19 cellular contexts compared by ENCODE assay signal in the genomic region with DNA sequence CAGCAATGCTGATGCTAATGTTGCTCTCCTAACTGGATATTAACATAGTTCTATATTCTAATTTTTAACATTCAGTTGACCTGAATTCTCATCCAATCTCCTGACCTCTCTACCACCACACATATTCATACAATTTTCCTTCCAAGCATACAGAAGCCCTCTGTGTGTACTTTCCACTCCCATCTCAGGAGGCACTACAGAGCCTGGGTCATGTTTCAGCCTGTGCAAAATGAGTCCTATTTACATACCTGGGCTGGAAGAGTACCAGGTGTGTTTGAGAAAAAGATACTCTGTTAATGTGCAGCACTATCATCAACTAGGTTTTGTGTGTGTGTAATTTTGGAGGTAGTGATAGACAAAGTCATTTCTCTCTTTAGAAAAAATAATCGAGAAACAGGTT.
A peak's percentile ranks its signal among the peaks of the same experiment; 100 is the strongest.
DNase-seq lines count a peak whose midpoint lies in the region; TF ChIP-seq lines count a peak whose summit lies in the region.
"Had no signal": no experiment of that assay in that cellular context is flagged by ENCODE, and none has a peak within 500 bp of the region (broad histone marks: within the 10 kb centered on the region; RNA-seq: fewer than 3 reads in every experiment).

No MANE protein-coding gene starts in this region.

- H3K4me3 Mint-ChIP-seq in MCF 10A (ENCODE audit: unreplicated experiment): no peak overlapping the region
- H3K4me3 Mint-ChIP-seq in endodermal cell: no peak overlapping the region
- H3K4me3 Mint-ChIP-seq in mesothelial cell of epicardium: no peak overlapping the region
- H3K4me3 Mint-ChIP-seq: activated CD4-positive, alpha-beta T cell treated with anti-CD3 and anti-CD28 coated beads, Interleukin-2, amount 10 ng/mL, durations not matched to agents 7 days and 5 days; activated naive CD4-positive, alpha-beta T cell treated with anti-CD3 and anti-CD28 coated beads, Interleukin-2, amount 10 ng/mL, durations not matched to agents 7 days and 5 days; IgD-negative memory B cell; stimulated activated naive CD8-positive, alpha-beta T cell treated with anti-CD3 and anti-CD28 coated beads, Interleukin-15, amount 100 ng/mL, for 72 hours had no signal

- no peaks in the 10 kb centered on the region for H3K27me3 ChIP-seq in breast epithelium
- H3K27me3 ChIP-seq in endodermal cell (ENCODE audit: control insufficient read depth, insufficient read depth, low read length, poor library complexity, severe bottlenecking): no peaks in the 10 kb centered on the region
- no peaks in the 10 kb centered on the region for H3K27me3 ChIP-seq in PC-9 (ENCODE audit: insufficient read depth, low read depth)
- H3K27me3 ChIP-seq: right atrium auricular region had no signal

- H3K4me2 ChIP-seq in PC-9: no peak overlapping the region

- peak; percentile 8 for DNase-seq in MCF 10A (ENCODE audit: unreplicated experiment)
- DNase-seq in breast epithelium (ENCODE audit: low spot score in 2 of 2): no peak
- DNase-seq in NCI-H2171 (lab: John Stamatoyannopoulos, UW): peak; percentile 13
- no peak for DNase-seq in endodermal cell
- no peak for DNase-seq in OCI-M1 (lab: John Stamatoyannopoulos, UW)
- DNase-seq in mesothelial cell of epicardium (ENCODE audit: low spot score in 2 of 2, unreplicated experiment in 2 of 2): no peak
- no peak for DNase-seq in dedifferentiated amniotic fluid mesenchymal stem cell (ENCODE audit: extremely low spot score)
- no peak for DNase-seq in PC-9
- DNase-seq: ACHN; activated CD4-positive, alpha-beta T cell treated with anti-CD3 and anti-CD28 coated beads, Interleukin-2, amount 10 ng/mL, durations not matched to agents 7 days and 5 days; activated naive CD4-positive, alpha-beta T cell treated with anti-CD3 and anti-CD28 coated beads, Interleukin-2, amount 10 ng/mL, durations not matched to agents 7 days and 5 days; GM23248; hypothalamus; left cardiac atrium; MV-4-11; stimulated activated naive CD8-positive, alpha-beta T cell treated with anti-CD3 and anti-CD28 coated beads, Interleukin-15, amount 100 ng/mL, for 72 hours had no signal

- H3K4me1 ChIP-seq in breast epithelium (no peaks in the 10 kb centered on the region), endodermal cell (ENCODE audit: control insufficient read depth, insufficient read depth, low read length) (no peaks in the 10 kb centered on the region), PC-9 (replicated peaks; ENCODE audit: insufficient read depth) (no peaks in the 10 kb centered on the region)
- H3K4me1 ChIP-seq: right atrium auricular region had no signal

- H3K27me3 Mint-ChIP-seq in MCF 10A (ENCODE audit: insufficient read depth, unreplicated experiment) (no peaks in the 10 kb centered on the region), endodermal cell (ENCODE audit: insufficient read depth) (no peaks in the 10 kb centered on the region), mesothelial cell of epicardium (ENCODE audit: low read depth) (no peaks in the 10 kb centered on the region)
- H3K27me3 Mint-ChIP-seq: activated CD4-positive, alpha-beta T cell treated with anti-CD3 and anti-CD28 coated beads, Interleukin-2, amount 10 ng/mL, durations not matched to agents 7 days and 5 days; activated naive CD4-positive, alpha-beta T cell treated with anti-CD3 and anti-CD28 coated beads, Interleukin-2, amount 10 ng/mL, durations not matched to agents 7 days and 5 days; IgD-negative memory B cell; stimulated activated naive CD8-positive, alpha-beta T cell treated with anti-CD3 and anti-CD28 coated beads, Interleukin-15, amount 100 ng/mL, for 72 hours had no signal

- H3K9ac ChIP-seq in endodermal cell (ENCODE audit: extremely low read depth, low read length, poor library complexity, severe bottlenecking): no peak overlapping the region
- H3K9ac ChIP-seq: GM23248 had no signal

- H3K36me3 Mint-ChIP-seq in MCF 10A (ENCODE audit: insufficient read depth, unreplicated experiment) (no peaks in the 10 kb centered on the region), endodermal cell (ENCODE audit: low read depth) (no peaks in the 10 kb centered on the region), mesothelial cell of epicardium (no peaks in the 10 kb centered on the region)
- H3K36me3 Mint-ChIP-seq: activated naive CD4-positive, alpha-beta T cell treated with anti-CD3 and anti-CD28 coated beads, Interleukin-2, amount 10 ng/mL, durations not matched to agents 7 days and 5 days; IgD-negative memory B cell had no signal

- H3K9me3 ChIP-seq in breast epithelium (no peaks in the 10 kb centered on the region), endodermal cell (ENCODE audit: control insufficient read depth, low read length) (no peaks in the 10 kb centered on the region), PC-9 (ENCODE audit: insufficient read depth, low read depth) (no peaks in the 10 kb centered on the region)
- H3K9me3 ChIP-seq: right atrium auricular region had no signal

- H3K4me3 ChIP-seq in breast epithelium (no peak overlapping the region), endodermal cell (ENCODE audit: low read length) (no peak overlapping the region), PC-9 (no peak overlapping the region)
- H3K4me3 ChIP-seq: GM23248, right atrium auricular region had no signal

- no peak for TF ChIP-seq CTCF in MCF 10A (IDR thresholded peaks at IDR 0.05; ENCODE audit: unreplicated experiment)
- no peak for TF ChIP-seq CTCF in breast epithelium (IDR thresholded peaks at IDR 0.05)
- TF ChIP-seq CTCF in endodermal cell (conservative IDR thresholded peaks at IDR 0.05): peak; percentile 33
- no peak for TF ChIP-seq CTCF in mesothelial cell of epicardium (IDR thresholded peaks at IDR 0.05; ENCODE audit: unreplicated experiment)
- TF ChIP-seq CTCF in PC-9 (conservative IDR thresholded peaks at IDR 0.05): no peak

- BruUV-seq in MCF 10A (replicated peaks; lab: Mats Ljungman, UMichigan) (no TSS peak), PC-9 (replicated peaks; lab: Mats Ljungman, UMichigan) (no TSS peak)

- TF ChIP-seq POLR2A in breast epithelium (IDR thresholded peaks at IDR 0.05): no peak

- H3K9me2 ChIP-seq in PC-9 (ENCODE audit: insufficient read depth): no peaks in the 10 kb centered on the region

- H3K9me3 Mint-ChIP-seq in MCF 10A (ENCODE audit: unreplicated experiment): no peaks in the 10 kb centered on the region
- H3K9me3 Mint-ChIP-seq in endodermal cell: no peaks in the 10 kb centered on the region
- no peaks in the 10 kb centered on the region for H3K9me3 Mint-ChIP-seq in mesothelial cell of epicardium
- H3K9me3 Mint-ChIP-seq: activated CD4-positive, alpha-beta T cell treated with anti-CD3 and anti-CD28 coated beads, Interleukin-2, amount 10 ng/mL, durations not matched to agents 7 days and 5 days; activated naive CD4-positive, alpha-beta T cell treated with anti-CD3 and anti-CD28 coated beads, Interleukin-2, amount 10 ng/mL, durations not matched to agents 7 days and 5 days; stimulated activated naive CD8-positive, alpha-beta T cell treated with anti-CD3 and anti-CD28 coated beads, Interleukin-15, amount 100 ng/mL, for 72 hours had no signal

- intact Hi-C loops in MCF 10A (cut with micrococcal nuclease) (no loop called here), breast epithelium (cut with DNase I; ENCODE audit: low total_unique reads) (no loop called here), PC-9 (cut with micrococcal nuclease; ENCODE audit: unreplicated experiment) (no loop called here)

- H3K4me1 Mint-ChIP-seq in MCF 10A (ENCODE audit: insufficient read depth, unreplicated experiment) (no peaks in the 10 kb centered on the region), endodermal cell (no peaks in the 10 kb centered on the region), mesothelial cell of epicardium (no peaks in the 10 kb centered on the region)
- H3K4me1 Mint-ChIP-seq: activated CD4-positive, alpha-beta T cell treated with anti-CD3 and anti-CD28 coated beads, Interleukin-2, amount 10 ng/mL, durations not matched to agents 7 days and 5 days; activated naive CD4-positive, alpha-beta T cell treated with anti-CD3 and anti-CD28 coated beads, Interleukin-2, amount 10 ng/mL, durations not matched to agents 7 days and 5 days; IgD-negative memory B cell; stimulated activated naive CD8-positive, alpha-beta T cell treated with anti-CD3 and anti-CD28 coated beads, Interleukin-15, amount 100 ng/mL, for 72 hours had no signal

- POLR2A ChIA-PET in MCF 10A (lab: Yijun Ruan, JAX): no interaction called here
- POLR2A ChIA-PET in PC-9 (lab: Charles Lee; ENCODE audit: unreplicated experiment): no interaction called here

- WGBS in endodermal cell (ENCODE audit: insufficient coverage in 1 of 2, insufficient read length in 1 of 2), 2 experiments: 100% methylated on average over 1 of the region's 1 CpG; no CpG with 5 or more reads in 1 of the 2 experiments

- H3K27ac ChIP-seq in breast epithelium (no peak overlapping the region), endodermal cell (ENCODE audit: low read depth, low read length) (no peak overlapping the region), PC-9 (no peak overlapping the region)
- H3K27ac ChIP-seq: GM23248, right atrium auricular region, RWPE1 had no signal

- CTCF ChIA-PET in MCF 10A (lab: Yijun Ruan, JAX) (no interaction called here), PC-9 (lab: Charles Lee) (no interaction called here)

- H3K79me2 ChIP-seq in PC-9 (ENCODE audit: low read depth): no peaks in the 10 kb centered on the region

- no peaks in the 10 kb centered on the region for H3F3A ChIP-seq in PC-9 (ENCODE audit: insufficient read depth, low read depth)

- H3K36me3 ChIP-seq in breast epithelium (no peaks in the 10 kb centered on the region), endodermal cell (ENCODE audit: control insufficient read depth, insufficient read depth, low read length) (no peaks in the 10 kb centered on the region), PC-9 (ENCODE audit: low read depth) (no peaks in the 10 kb centered on the region)
- H3K36me3 ChIP-seq: right atrium auricular region had no signal

- no peak overlapping the region for H3K27ac Mint-ChIP-seq in MCF 10A (ENCODE audit: low read depth, unreplicated experiment)
- H3K27ac Mint-ChIP-seq in endodermal cell: no peak overlapping the region
- H3K27ac Mint-ChIP-seq in mesothelial cell of epicardium: no peak overlapping the region
- H3K27ac Mint-ChIP-seq: activated CD4-positive, alpha-beta T cell treated with anti-CD3 and anti-CD28 coated beads, Interleukin-2, amount 10 ng/mL, durations not matched to agents 7 days and 5 days; activated naive CD4-positive, alpha-beta T cell treated with anti-CD3 and anti-CD28 coated beads, Interleukin-2, amount 10 ng/mL, durations not matched to agents 7 days and 5 days; IgD-negative memory B cell; stimulated activated naive CD8-positive, alpha-beta T cell treated with anti-CD3 and anti-CD28 coated beads, Interleukin-15, amount 100 ng/mL, for 72 hours had no signal

- H2AFZ ChIP-seq in PC-9: no peak overlapping the region
- H2AFZ ChIP-seq: GM23248 had no signal

- no peaks in the 10 kb centered on the region; the same call in 1 of the 2 replicates for H4K20me1 ChIP-seq in PC-9 (ENCODE audit: insufficient read depth)

Comparison
In these comparisons a context has a peak if more than half of its experiments do, and no peak if none do; other contexts are left out.
1. DNase-seq: peak in MCF 10A (single experiment) and NCI-H2171 (single experiment); none in breast epithelium (0 of 2), endodermal cell (single experiment), OCI-M1 (single experiment), mesothelial cell of epicardium (0 of 2), dedifferentiated amniotic fluid mesenchymal stem cell (single experiment) and PC-9 (0 of 2).